In the genomic region with DNA sequence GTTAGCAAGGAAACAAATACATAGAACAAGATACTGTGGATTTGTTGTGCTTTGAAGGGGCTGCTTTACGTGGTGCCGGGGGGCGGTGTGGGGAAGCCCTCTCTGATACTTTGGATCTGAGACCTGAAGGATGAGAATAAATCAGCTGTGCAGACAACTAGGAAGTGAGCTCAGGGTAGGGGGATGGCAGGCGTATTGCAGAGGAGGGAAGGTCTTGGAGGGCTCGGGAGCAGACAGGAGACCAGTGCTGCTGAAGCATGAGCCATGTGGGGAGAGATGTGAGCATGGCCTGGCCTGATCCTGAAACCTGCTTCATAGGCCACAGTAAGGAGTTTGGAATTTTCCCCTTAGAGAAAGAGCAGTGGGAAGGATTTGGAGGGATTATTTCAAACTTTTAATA, we compare ENCODE assay signal across 18 cellular contexts.
"Had no signal": no experiment of that assay in that cellular context is flagged by ENCODE, and none has a peak within 500 bp of the region (broad histone marks: within the 10 kb centered on the region; RNA-seq: fewer than 3 reads in every experiment).

No MANE protein-coding gene starts in this region.

- H3K36me3 ChIP-seq: cardiac muscle cell, lower lobe of right lung, sigmoid colon, stomach, transverse colon had no signal

- H3K9me3 Mint-ChIP-seq: activated CD4-positive, alpha-beta memory T cell treated with anti-CD3 and anti-CD28 coated beads, Interleukin-2, amount 10 ng/mL, durations not matched to agents 7 days and 5 days; activated CD4-positive, alpha-beta T cell treated with anti-CD3 and anti-CD28 coated beads, Interleukin-2, amount 10 ng/mL, durations not matched to agents 24 days and 14 days; activated naive CD4-positive, alpha-beta T cell treated with anti-CD3 and anti-CD28 coated beads, Interleukin-2, amount 10 ng/mL, durations not matched to agents 7 days and 5 days; activated T-cell treated with anti-CD3 and anti-CD28 coated beads, Interleukin-2, amount 50 U/mL, for 72 hours; naive thymus-derived CD8-positive, alpha-beta T cell had no signal

- H3K4me1 Mint-ChIP-seq: activated CD4-positive, alpha-beta T cell treated with anti-CD3 and anti-CD28 coated beads, Interleukin-2, amount 10 ng/mL, durations not matched to agents 24 days and 14 days had no signal

- H3K27ac Mint-ChIP-seq: activated CD4-positive, alpha-beta memory T cell treated with anti-CD3 and anti-CD28 coated beads, Interleukin-2, amount 10 ng/mL, durations not matched to agents 7 days and 5 days; activated CD4-positive, alpha-beta T cell treated with anti-CD3 and anti-CD28 coated beads, Interleukin-2, amount 10 ng/mL, durations not matched to agents 24 days and 14 days; activated naive CD4-positive, alpha-beta T cell treated with anti-CD3 and anti-CD28 coated beads, Interleukin-2, amount 10 ng/mL, durations not matched to agents 7 days and 5 days; activated T-cell treated with anti-CD3 and anti-CD28 coated beads, Interleukin-2, amount 50 U/mL, for 72 hours had no signal

- H3K27me3 Mint-ChIP-seq: activated CD4-positive, alpha-beta memory T cell treated with anti-CD3 and anti-CD28 coated beads, Interleukin-2, amount 10 ng/mL, durations not matched to agents 7 days and 5 days had no signal

- H3K27me3 ChIP-seq: cardiac muscle cell, sigmoid colon, stomach, transverse colon had no signal

- H3K4me3 Mint-ChIP-seq: activated CD4-positive, alpha-beta memory T cell treated with anti-CD3 and anti-CD28 coated beads, Interleukin-2, amount 10 ng/mL, durations not matched to agents 7 days and 5 days; activated CD4-positive, alpha-beta T cell treated with anti-CD3 and anti-CD28 coated beads, Interleukin-2, amount 10 ng/mL, durations not matched to agents 24 days and 14 days; activated naive CD4-positive, alpha-beta T cell treated with anti-CD3 and anti-CD28 coated beads, Interleukin-2, amount 10 ng/mL, durations not matched to agents 7 days and 5 days; activated T-cell treated with anti-CD3 and anti-CD28 coated beads, Interleukin-2, amount 50 U/mL, for 72 hours; naive thymus-derived CD8-positive, alpha-beta T cell had no signal

- DNase-seq: activated CD4-positive, alpha-beta memory T cell treated with anti-CD3 and anti-CD28 coated beads, Interleukin-2, amount 10 ng/mL, durations not matched to agents 7 days and 5 days; activated CD4-positive, alpha-beta T cell treated with anti-CD3 and anti-CD28 coated beads, Interleukin-2, amount 10 ng/mL, durations not matched to agents 24 days and 14 days; activated effector memory CD4-positive, alpha-beta T cell treated with Interleukin-2 at 50 U/mL for 16 hours; activated naive CD4-positive, alpha-beta T cell treated with anti-CD3 and anti-CD28 coated beads, Interleukin-2, amount 10 ng/mL, durations not matched to agents 7 days and 5 days; activated T-cell treated with anti-CD3 and anti-CD28 coated beads, Interleukin-2, amount 50 U/mL, for 72 hours; amygdala; hypothalamus; left colon; lower lobe of right lung; naive thymus-derived CD8-positive, alpha-beta T cell; retina; sigmoid colon; spleen; stimulated activated CD4-positive, alpha-beta T cell treated with anti-CD3 and anti-CD28 coated beads, Interleukin-4, amount 100 ng/mL, for 24 hours; stomach; transverse colon had no signal

- H3K4me3 ChIP-seq: cardiac muscle cell, lower lobe of right lung, sigmoid colon, spleen, stomach, transverse colon had no signal

- ATAC-seq: activated CD4-positive, CD25-positive, alpha-beta regulatory T cell treated with anti-CD3 and anti-CD28 coated beads, Interleukin-2, amount 50 U/mL, for 24 hours; activated T-cell treated with anti-CD3 and anti-CD28 coated beads, Interleukin-2, amount 50 U/mL, for 72 hours; left colon; lower lobe of right lung; naive thymus-derived CD8-positive, alpha-beta T cell had no signal

- H3K27ac ChIP-seq: cardiac muscle cell, lower lobe of right lung, sigmoid colon, spleen, transverse colon had no signal

- H3K4me1 ChIP-seq: lower lobe of right lung, sigmoid colon, spleen, transverse colon had no signal

- H3K9me3 ChIP-seq: lower lobe of right lung, sigmoid colon, spleen, stomach, transverse colon had no signal
